Comparison of ENCODE assay signal across 9 cellular contexts in the genomic region with DNA sequence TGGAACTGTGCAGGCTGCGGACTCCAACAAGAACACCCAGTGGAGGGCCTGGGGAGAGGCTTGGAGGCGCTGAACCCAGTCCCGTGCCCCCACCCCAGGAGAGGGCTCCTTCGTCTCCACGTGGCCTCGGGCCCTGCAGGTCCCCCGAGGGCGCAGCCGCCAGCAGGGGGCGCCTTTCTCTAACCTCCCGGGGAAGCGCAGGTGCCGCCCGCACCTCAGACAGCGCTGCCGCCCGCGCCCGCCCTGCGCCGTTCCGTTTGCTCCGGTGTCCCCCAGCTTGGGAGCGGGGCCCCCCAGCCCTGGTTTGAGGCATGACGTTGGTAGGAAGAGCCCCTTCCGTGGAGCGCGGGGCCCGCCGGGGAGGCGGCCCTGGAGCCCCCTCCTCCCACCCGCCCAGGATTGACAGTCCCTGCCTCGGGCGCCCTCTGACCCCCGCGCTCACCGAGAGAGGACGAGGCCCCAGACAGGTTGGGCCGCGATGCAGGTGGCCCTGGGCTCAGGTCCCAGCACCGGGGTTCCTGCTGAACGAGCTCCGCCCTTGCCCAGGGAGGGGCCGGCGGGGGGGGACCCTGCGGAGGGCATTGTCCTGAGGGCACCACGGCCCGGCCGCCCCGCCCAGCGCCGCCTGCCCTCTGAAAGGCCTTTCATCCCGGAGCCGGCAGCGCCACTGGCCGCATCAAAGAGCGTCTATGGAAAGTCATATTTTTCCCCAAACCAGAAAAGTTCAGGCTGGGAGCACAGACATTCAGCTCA. TPM values are rescaled to one million over a fixed set of nuclear protein-coding genes. Genes with fewer than 3 reads are reported as not detected.
DNase-seq lines count a peak whose midpoint lies in the region; ATAC-seq and TF ChIP-seq lines count a peak whose summit lies in the region.
"Had no signal": no experiment of that assay in that cellular context is flagged by ENCODE, and none has a peak within 500 bp of the region (broad histone marks: within the 10 kb centered on the region; RNA-seq: fewer than 3 reads in every experiment).

No MANE protein-coding gene starts in this region.

- H3K4me1 Mint-ChIP-seq in activated CD8-positive, alpha-beta T cell treated with anti-CD3 and anti-CD28 coated beads for 36 hours (ENCODE audit: low read depth): peaks cover 12% of the 10 kb centered on the region

- no peaks in the 10 kb centered on the region for H3K36me3 ChIP-seq in ectodermal cell (ENCODE audit: control insufficient read depth, insufficient read depth, low read length)

- POLR2A ChIA-PET in activated CD8-positive, alpha-beta T cell treated with anti-CD3 and anti-CD28 coated beads for 36 hours (lab: Charles Lee): no interaction called here

- no peak overlapping the region for H3K4me3 Mint-ChIP-seq in activated CD8-positive, alpha-beta T cell treated with anti-CD3 and anti-CD28 coated beads for 36 hours
- H3K4me3 Mint-ChIP-seq: stimulated activated naive CD8-positive, alpha-beta T cell treated with anti-CD3 and anti-CD28 coated beads, Interleukin-15, Interleukin-2, amounts not matched to agents 100 ng/mL and 50 ng/mL, for 24 hours had no signal

- peak; percentile 96 for ATAC-seq in activated CD8-positive, alpha-beta T cell treated with anti-CD3 and anti-CD28 coated beads for 36 hours
- no peak for ATAC-seq in GM21390 (IDR thresholded peaks at IDR 0.05; ENCODE audit: unreplicated experiment)

- peak; percentile 48 for TF ChIP-seq CTCF in GM12864 (IDR thresholded peaks at IDR 0.05; ENCODE audit: low read depth, low read length, missing control alignments)
- TF ChIP-seq CTCF in activated CD8-positive, alpha-beta T cell treated with anti-CD3 and anti-CD28 coated beads for 36 hours (IDR thresholded peaks at IDR 0.05): peak; percentile 93

- H3K27me3 Mint-ChIP-seq in activated CD8-positive, alpha-beta T cell treated with anti-CD3 and anti-CD28 coated beads for 36 hours: no peaks in the 10 kb centered on the region
- H3K27me3 Mint-ChIP-seq: stimulated activated naive CD8-positive, alpha-beta T cell treated with anti-CD3 and anti-CD28 coated beads, Interleukin-15, Interleukin-2, amounts not matched to agents 100 ng/mL and 50 ng/mL, for 24 hours had no signal

- H3K27ac Mint-ChIP-seq in activated CD8-positive, alpha-beta T cell treated with anti-CD3 and anti-CD28 coated beads for 36 hours: no peak overlapping the region
- H3K27ac Mint-ChIP-seq: stimulated activated naive CD8-positive, alpha-beta T cell treated with anti-CD3 and anti-CD28 coated beads, Interleukin-15, Interleukin-2, amounts not matched to agents 100 ng/mL and 50 ng/mL, for 24 hours had no signal

- no peaks in the 10 kb centered on the region for H3K9me3 ChIP-seq in ectodermal cell (ENCODE audit: control insufficient read depth, low read length)

- CTCF ChIA-PET in activated CD8-positive, alpha-beta T cell treated with anti-CD3 and anti-CD28 coated beads for 36 hours (lab: Charles Lee): interaction anchor here (0.7 to 2.1 kb wide), 21 partner anchors 11 to 543 kb away, joined by 3 to 10 read pairs (median 4); partner anchors contain the start of gene GET4

- WGBS in ectodermal cell, 2 experiments: 3% methylated on average over 57 of the region's 57 CpGs

- no peak overlapping the region for H3K4me3 ChIP-seq in GM12864 (ENCODE audit: low read depth, low read length)
- H3K4me3 ChIP-seq in ectodermal cell (ENCODE audit: insufficient read depth, low read depth, low read length): peak overlapping the region; percentile 36

- no peaks in the 10 kb centered on the region for H3K27me3 ChIP-seq in ectodermal cell (ENCODE audit: control insufficient read depth, insufficient read depth, low read length, poor library complexity, severe bottlenecking)

- no peaks in the 10 kb centered on the region for H3K36me3 Mint-ChIP-seq in activated CD8-positive, alpha-beta T cell treated with anti-CD3 and anti-CD28 coated beads for 36 hours (ENCODE audit: low read depth)

- peak overlapping the region; percentile 54 for H3K27ac ChIP-seq in ectodermal cell (ENCODE audit: insufficient read depth, low read depth, low read length, poor library complexity, severe bottlenecking)

- peaks cover 9% of the 10 kb centered on the region for H3K4me1 ChIP-seq in ectodermal cell (ENCODE audit: control insufficient read depth, insufficient read depth, low read length)

- intact Hi-C loops in activated CD8-positive, alpha-beta T cell treated with anti-CD3 and anti-CD28 coated beads for 36 hours (cut with micrococcal nuclease): no loop called here

- DNase-seq in GM12864 (ENCODE audit: low read depth) (no peak), NCI-H2227 (lab: John Stamatoyannopoulos, UW; ENCODE audit: unreplicated experiment) (peak; percentile 67), medulla oblongata (ENCODE audit: extremely low spot score) (peak; percentile 68), SIG-M5 (lab: John Stamatoyannopoulos, UW) (no peak)
- peak; percentile 94 for DNase-seq in activated CD8-positive, alpha-beta T cell treated with anti-CD3 and anti-CD28 coated beads for 36 hours
- DNase-seq in stimulated activated CD8-positive, alpha-beta memory T cell treated with anti-CD3 and anti-CD28 coated beads, Interleukin-12 subunit alpha, Interleukin-12 subunit beta, amount 100 ng/mL, for 1 hour (ENCODE audit: low read depth): peak; percentile 86

- H3K9me3 Mint-ChIP-seq in activated CD8-positive, alpha-beta T cell treated with anti-CD3 and anti-CD28 coated beads for 36 hours: peaks cover 13% of the 10 kb centered on the region

RNA-seq across cellular contexts. Expression of gene FOXL3, which starts 42.9 kb away (rescaled TPM):
- total RNA-seq in activated CD8-positive, alpha-beta T cell treated with anti-CD3 and anti-CD28 coated beads for 36 hours: not detected
- polyA plus RNA-seq in ectodermal cell (2013, experiment 1 of 4): not detected
- not detected for polyA plus RNA-seq in ectodermal cell (2013, experiment 2 of 4)
- not detected for polyA plus RNA-seq in ectodermal cell (2013, experiment 3 of 4)
- not detected for polyA plus RNA-seq in ectodermal cell (2013, experiment 4 of 4)

Comparison
In these comparisons a context has a peak if more than half of its experiments do, and no peak if none do; other contexts are left out.
1. DNase-seq: peak in NCI-H2227 (single experiment), activated CD8-positive, alpha-beta T cell treated with anti-CD3 and anti-CD28 coated beads for 36 hours (single experiment), medulla oblongata (single experiment) and stimulated activated CD8-positive, alpha-beta memory T cell treated with anti-CD3 and anti-CD28 coated beads, Interleukin-12 subunit alpha, Interleukin-12 subunit beta, amount 100 ng/mL, for 1 hour (single experiment); none in GM12864 (single experiment) and SIG-M5 (single experiment).